8 cellular contexts compared by ENCODE assay signal in the genomic region with DNA sequence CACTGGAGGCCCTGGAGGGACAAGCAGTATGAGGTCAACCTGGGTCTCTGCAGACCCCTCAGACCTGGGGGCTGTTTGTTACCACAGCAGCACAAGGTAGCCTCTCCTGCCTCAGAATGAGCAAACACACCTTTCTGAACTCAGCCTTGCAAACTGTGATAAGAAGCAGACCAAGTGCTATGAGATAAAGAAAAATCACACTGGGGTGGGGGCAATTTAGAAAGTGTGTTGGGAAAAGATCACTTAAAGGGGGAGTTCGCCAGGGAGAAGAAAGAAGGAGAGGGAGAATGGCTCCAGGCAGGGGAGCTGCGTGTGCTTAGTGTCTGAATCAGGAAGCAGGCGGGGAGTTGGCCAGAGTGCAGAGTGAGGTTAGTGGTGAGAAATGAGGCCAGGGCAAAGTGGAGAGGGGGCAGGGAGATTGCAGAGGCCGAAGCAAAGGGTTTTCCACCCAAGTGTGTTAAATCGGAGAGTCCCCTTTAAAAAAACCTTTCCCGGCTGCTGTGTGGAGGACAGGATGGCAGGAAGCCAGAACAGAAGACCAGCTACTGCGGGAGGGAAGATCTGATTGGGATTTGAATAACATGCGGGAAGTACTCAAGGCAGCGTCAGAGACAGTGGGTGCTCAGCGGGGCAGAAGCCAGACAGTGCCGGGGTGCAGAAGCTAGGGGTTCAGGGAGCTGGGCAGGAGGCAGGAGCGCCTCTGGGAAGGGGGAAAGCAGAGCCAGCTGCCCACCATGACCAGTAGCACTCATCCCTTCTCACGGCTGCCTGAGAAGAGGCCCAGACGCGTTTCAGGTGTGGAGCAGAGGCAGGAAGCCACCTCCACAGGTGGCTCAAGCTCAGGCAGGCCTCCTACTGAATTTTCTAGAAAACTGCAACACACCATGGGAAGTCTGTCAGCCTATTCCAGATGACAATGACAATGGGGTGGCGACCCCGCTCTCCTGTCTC. TPM values are rescaled to one million over a fixed set of nuclear protein-coding genes. Genes with fewer than 3 reads are reported as not detected.
DNase-seq lines count a peak whose midpoint lies in the region; ATAC-seq and TF ChIP-seq lines count a peak whose summit lies in the region.

No MANE protein-coding gene starts in this region.

- H3K27ac Mint-ChIP-seq in mesothelial cell of epicardium = peak overlapping the region; percentile 85

- 13% methylated on average over 17 of the region's 17 CpGs for WGBS in thyroid gland, 2 donors

- H3K9me3 Mint-ChIP-seq in mesothelial cell of epicardium = peaks cover 4% of the 10 kb centered on the region

- peak overlapping the region; percentile 71 for H3K27ac ChIP-seq in VCaP
- H3K27ac ChIP-seq in thyroid gland = peak overlapping the region; percentile 57 to 91 (median 70)

- no peak for ATAC-seq in HG03442 (IDR thresholded peaks at IDR 0.05; ENCODE audit: unreplicated experiment)

- intact Hi-C loops in thyroid gland (cut with DNase I) = no loop called here

- peaks cover 30% of the 10 kb centered on the region for H3K4me1 Mint-ChIP-seq in mesothelial cell of epicardium

- peaks cover 10% of the 10 kb centered on the region for H3K36me3 Mint-ChIP-seq in mesothelial cell of epicardium

- no peaks in the 10 kb centered on the region for H3K27me3 Mint-ChIP-seq in mesothelial cell of epicardium (ENCODE audit: low read depth)

- peak overlapping the region in 1 of 3 donors; percentile 13 for H3K4me3 ChIP-seq in thyroid gland (replicated peaks in 1 of 3)

- H3K27me3 ChIP-seq in thyroid gland = no peaks in the 10 kb centered on the region

- peak; percentile 14 for TF ChIP-seq POLR2A in GM18526 (IDR thresholded peaks at IDR 0.05; ENCODE audit: extremely low read depth, insufficient read length)
- peak in 1 of 2 donors; percentile 14 for TF ChIP-seq POLR2A in thyroid gland (IDR thresholded peaks at IDR 0.05)

- H3K4me1 ChIP-seq in thyroid gland = peaks cover 6 to 33% of the 10 kb centered on the region in 2 donors

- H3K36me3 ChIP-seq in thyroid gland = no peaks in the 10 kb centered on the region

- no peaks in the 10 kb centered on the region for H3K9me3 ChIP-seq in thyroid gland

- DNase-seq in AG20443 (ENCODE audit: low spot score) (peak; percentile 91), NCI-H2081 (lab: John Stamatoyannopoulos, UW) (peak; percentile 49 to 66), epidermal melanocyte (ENCODE audit: insufficient read length, low spot score) (peak; percentile 68), mesothelial cell of epicardium (ENCODE audit: low spot score in 2 of 2, unreplicated experiment in 2 of 2) (peak in 1 of 2 experiments; percentile 45), thyroid gland (peak; percentile 83 to 84)

- H3K4me3 Mint-ChIP-seq in mesothelial cell of epicardium = peak overlapping the region; percentile 22

- no peak for TF ChIP-seq CTCF in VCaP (conservative IDR thresholded peaks at IDR 0.05)
- no peak for TF ChIP-seq CTCF in mesothelial cell of epicardium (IDR thresholded peaks at IDR 0.05; ENCODE audit: unreplicated experiment)
- TF ChIP-seq CTCF in thyroid gland (IDR thresholded peaks at IDR 0.05) = peak in 3 of 6 experiments; percentile 2 to 44 (median 29)

RNA-seq across cellular contexts. Expression of a gene that starts 9.0 kb away (rescaled TPM):
- total RNA-seq in mesothelial cell of epicardium (21.7 to 23.1 TPM (median 22.5 TPM) in 3 replicates), thyroid gland (10 to 100 TPM in 1 of 4 donors, 1 to 10 TPM in 3; 4.0 to 13.9 (median 7.1) TPM)
